8 cellular contexts compared by ENCODE assay signal in genomic region chr19:38930776-38931761, GRCh38.
A peak's percentile ranks its signal among the peaks of the same experiment; 100 is the strongest.
DNase-seq lines count a peak whose midpoint lies in the region; ATAC-seq and TF ChIP-seq lines count a peak whose summit lies in the region.

Gene MRPS12, plus strand, starts transcription at chr19:38930944. Its CDS starts 351 bp downstream, at chr19:38931295.

- peak within 1 kb of the TSS; percentile 94 for H3K27ac Mint-ChIP-seq in dendritic cell treated with granulocyte-macrophage colony-stimulating factor and Interleukin-4, amounts not matched to agents 40 ng/mL and 50 ng/mL, for 4 days

- no peaks in the 10 kb centered on the region for H3K27me3 Mint-ChIP-seq in dendritic cell treated with granulocyte-macrophage colony-stimulating factor and Interleukin-4, amounts not matched to agents 40 ng/mL and 50 ng/mL, for 4 days

- peaks cover 69% of the 10 kb centered on the region for H3K36me3 Mint-ChIP-seq in dendritic cell treated with granulocyte-macrophage colony-stimulating factor and Interleukin-4, amounts not matched to agents 40 ng/mL and 50 ng/mL, for 4 days (ENCODE audit: low read depth)

- H3K4me1 Mint-ChIP-seq in dendritic cell treated with granulocyte-macrophage colony-stimulating factor and Interleukin-4, amounts not matched to agents 40 ng/mL and 50 ng/mL, for 4 days (ENCODE audit: low read depth): peaks cover 39% of the 10 kb centered on the region

- peak; percentile 89 for ATAC-seq in HG03175 (IDR thresholded peaks at IDR 0.05; ENCODE audit: unreplicated experiment)

- intact Hi-C loops in dendritic cell treated with granulocyte-macrophage colony-stimulating factor and Interleukin-4, amounts not matched to agents 40 ng/mL and 50 ng/mL, for 4 days (cut with micrococcal nuclease): loop anchor here (1.0 to 10.0 kb wide), 4 partner anchors 32 to 529 kb away; partner anchors contain the start of genes FAM98C, NFKBIB and SIRT2

- in situ Hi-C loops in GM18951 (cut with MboI; ENCODE audit: low sequenced_read_pairs, unreplicated experiment): loop anchor here (10.0 kb wide), 1 partner anchor 386 kb away; no protein-coding TSS in a partner anchor

- peak; percentile 100 for DNase-seq in Ammon's horn (ENCODE audit: low spot score)
- peak; percentile 100 for DNase-seq in NCI-H345 treated with DMSO at 0.1 percent for 48 hours (lab: John Stamatoyannopoulos, UW; ENCODE audit: unreplicated experiment)
- DNase-seq in activated CD4-positive, CD25-positive, alpha-beta regulatory T cell treated with anti-CD3 and anti-CD28 coated beads, Interleukin-2, amount 50 U/mL, for 16 hours (ENCODE audit: low read depth, low spot score): peak; percentile 97
- DNase-seq in left kidney (ENCODE audit: low read depth, low spot score): peak; percentile 100
- peak; percentile 98 for DNase-seq in stimulated activated CD4-positive, alpha-beta T cell treated with anti-CD3 and anti-CD28 coated beads, Interleukin-2, amount 100 ng/mL, for 4 hours (ENCODE audit: low read depth)

- H3K9me3 Mint-ChIP-seq in dendritic cell treated with granulocyte-macrophage colony-stimulating factor and Interleukin-4, amounts not matched to agents 40 ng/mL and 50 ng/mL, for 4 days: peaks cover 15% of the 10 kb centered on the region

- TF ChIP-seq POLR2A in GM18951 (IDR thresholded peaks at IDR 0.05; ENCODE audit: extremely low read depth, insufficient read depth, insufficient read length): peak; percentile 90

- H3K4me3 Mint-ChIP-seq in dendritic cell treated with granulocyte-macrophage colony-stimulating factor and Interleukin-4, amounts not matched to agents 40 ng/mL and 50 ng/mL, for 4 days: peak within 1 kb of the TSS; percentile 91

Comparison
In these comparisons a context has a peak if more than half of its experiments do, and no peak if none do; other contexts are left out.
1. Peak in every context shown above with its lines: DNase-seq and ATAC-seq.